In the genomic region with DNA sequence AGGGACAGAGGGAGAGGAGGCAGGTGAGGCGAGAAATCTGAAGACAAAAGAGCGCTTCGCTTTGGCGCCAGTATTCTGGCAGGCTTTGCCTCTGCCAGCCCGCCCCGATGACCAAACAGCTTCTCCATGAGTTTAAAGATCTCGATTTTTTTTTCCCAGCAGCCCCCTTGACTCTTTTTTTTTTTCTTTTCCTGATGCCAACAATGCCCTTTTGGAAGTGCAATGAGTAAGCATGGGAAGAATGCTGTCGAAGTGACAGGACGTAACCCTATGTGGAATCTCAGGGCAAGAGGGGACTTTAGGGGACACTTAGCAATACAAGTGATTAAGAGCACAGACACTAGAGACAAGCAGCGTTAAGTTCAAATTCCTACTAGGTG, we compare ENCODE assay signal across 11 cellular contexts.
A peak's percentile ranks its signal among the peaks of the same experiment; 100 is the strongest.
DNase-seq lines count a peak whose midpoint lies in the region; ATAC-seq and TF ChIP-seq lines count a peak whose summit lies in the region.
"Had no signal": no experiment of that assay in that cellular context is flagged by ENCODE, and none has a peak within 500 bp of the region (broad histone marks: within the 10 kb centered on the region; RNA-seq: fewer than 3 reads in every experiment).

No MANE protein-coding gene starts in this region.

- H2AFZ ChIP-seq in MM.1S (ENCODE audit: low read length): no peak overlapping the region

- H3K4me3 ChIP-seq in MM.1S (ENCODE audit: low read length) (no peak overlapping the region), iPS-11a (ENCODE audit: low read depth, low read length) (peak overlapping the region; percentile 68), vagina (no peak overlapping the region)

- H3F3A ChIP-seq in MM.1S (ENCODE audit: insufficient read depth, low read length): no peaks in the 10 kb centered on the region

- H4K20me1 ChIP-seq in MM.1S (ENCODE audit: insufficient read depth, low read length): no peaks in the 10 kb centered on the region

- TF ChIP-seq POLR2A in vagina (IDR thresholded peaks at IDR 0.05) (no peak), GM18505 (IDR thresholded peaks at IDR 0.05; ENCODE audit: borderline replicate concordance, extremely low read depth, insufficient read depth, insufficient read length) (no peak)

- H3K4me3 Mint-ChIP-seq in activated B cell treated with CpG ODN at 0.5 μM for 24 hours: peak overlapping the region; percentile 71
- H3K4me3 Mint-ChIP-seq: activated T-cell treated with anti-CD3 and anti-CD28 coated beads, Interleukin-2, amount 50 U/mL, for 4 hours had no signal

- H3K27ac ChIP-seq in MM.1S (ENCODE audit: low read length): no peak overlapping the region
- no peak overlapping the region for H3K27ac ChIP-seq in vagina
- H3K27ac ChIP-seq: brain microvascular endothelial cell had no signal

- H3K27ac Mint-ChIP-seq in activated B cell treated with CpG ODN at 0.5 μM for 24 hours: no peak overlapping the region

- CTCF ChIA-PET in activated B cell treated with CpG ODN at 0.5 μM for 24 hours (lab: Charles Lee): no interaction called here

- TF ChIP-seq CTCF in MM.1S (IDR thresholded peaks at IDR 0.05; ENCODE audit: low read length): no peak
- no peak for TF ChIP-seq CTCF in activated B cell treated with CpG ODN at 0.5 μM for 24 hours (IDR thresholded peaks at IDR 0.05)
- no peak for TF ChIP-seq CTCF in vagina (IDR thresholded peaks at IDR 0.05)

- POLR2A ChIA-PET in activated B cell treated with CpG ODN at 0.5 μM for 24 hours (lab: Charles Lee): no interaction called here

- H3K4me2 ChIP-seq in MM.1S (ENCODE audit: low read depth, low read length): peak overlapping the region; percentile 30; the same call in 1 of the 2 replicates

- H3K9ac ChIP-seq in MM.1S (ENCODE audit: low read length): no peak overlapping the region

- H3K79me2 ChIP-seq in MM.1S (ENCODE audit: low read length): no peaks in the 10 kb centered on the region

- no peaks in the 10 kb centered on the region for H3K9me2 ChIP-seq in MM.1S (replicated peaks; ENCODE audit: insufficient read depth, low read length)

- ATAC-seq in activated B cell treated with CpG ODN at 0.5 μM for 24 hours (ENCODE audit: low read depth) (no peak), GM18505 (IDR thresholded peaks at IDR 0.05; ENCODE audit: unreplicated experiment) (no peak), HG03097 (IDR thresholded peaks at IDR 0.05; ENCODE audit: low FRiP score, unreplicated experiment) (no peak)

- H3K36me3 ChIP-seq in MM.1S (replicated peaks; ENCODE audit: insufficient read depth, low read length) (no peaks in the 10 kb centered on the region), vagina (no peaks in the 10 kb centered on the region)
- H3K36me3 ChIP-seq: brain microvascular endothelial cell had no signal

- H3K4me1 Mint-ChIP-seq in activated B cell treated with CpG ODN at 0.5 μM for 24 hours: peaks cover 14% of the 10 kb centered on the region

- H3K36me3 Mint-ChIP-seq in activated B cell treated with CpG ODN at 0.5 μM for 24 hours (ENCODE audit: low read depth): no peaks in the 10 kb centered on the region

- H3K9me3 Mint-ChIP-seq in activated B cell treated with CpG ODN at 0.5 μM for 24 hours: no peaks in the 10 kb centered on the region
- H3K9me3 Mint-ChIP-seq: activated T-cell treated with anti-CD3 and anti-CD28 coated beads, Interleukin-2, amount 50 U/mL, for 4 hours had no signal

- H3K27me3 Mint-ChIP-seq in activated B cell treated with CpG ODN at 0.5 μM for 24 hours: peaks cover 44% of the 10 kb centered on the region

- H3K4me1 ChIP-seq in MM.1S (ENCODE audit: low read length) (no peaks in the 10 kb centered on the region), vagina (peaks cover 15% of the 10 kb centered on the region)

- no peaks in the 10 kb centered on the region for H3K9me3 ChIP-seq in MM.1S (replicated peaks; ENCODE audit: insufficient read depth, low read length)
- H3K9me3 ChIP-seq in vagina: no peaks in the 10 kb centered on the region

- H3K27me3 ChIP-seq in MM.1S (replicated peaks; ENCODE audit: insufficient read depth, low read length) (no peaks in the 10 kb centered on the region), vagina (no peaks in the 10 kb centered on the region)

- intact Hi-C loops in activated B cell treated with CpG ODN at 0.5 μM for 24 hours (cut with micrococcal nuclease): no loop called here
- intact Hi-C loops in vagina (cut with DNase I): no loop called here

- DNase-seq in MM.1S: no peak
- no peak for DNase-seq in activated B cell treated with CpG ODN at 0.5 μM for 24 hours
- DNase-seq in retina: peak; percentile 45
- DNase-seq in hepatic stellate cell (ENCODE audit: low spot score): no peak
- DNase-seq in vagina (ENCODE audit: extremely low spot score in 2 of 2): no peak
- DNase-seq: activated T-cell treated with anti-CD3 and anti-CD28 coated beads, Interleukin-2, amount 50 U/mL, for 4 hours; brain microvascular endothelial cell; Kasumi-1 had no signal
